In the genomic region with DNA sequence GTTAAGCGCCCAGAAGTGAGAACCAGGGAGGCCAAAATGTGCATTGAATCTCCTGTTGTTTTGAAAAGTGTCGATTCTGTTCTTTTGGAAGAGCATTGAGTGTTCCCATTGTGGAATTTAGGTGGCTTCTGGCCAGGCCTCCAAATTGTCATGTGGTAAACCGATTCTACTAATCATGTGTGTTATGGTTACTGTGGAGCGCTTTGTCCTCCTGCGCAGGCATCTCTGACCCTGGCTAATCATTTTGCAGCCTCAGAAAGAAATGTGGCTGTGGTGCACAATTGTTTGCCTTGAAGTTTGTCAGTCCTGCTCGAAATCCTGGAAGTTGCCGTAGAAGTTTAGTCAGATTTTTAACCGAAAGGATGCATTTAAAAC, we compare ENCODE assay signal across 1 cellular context.
TF ChIP-seq lines count a peak whose summit lies in the region.

No MANE protein-coding gene starts in this region.

TF ChIP-seq in HepG2, 621 proteins besides CTCF, POLR2A, EP300 and RAD21 (continued from another document):
- TF ChIP-seq, protein P1, sequence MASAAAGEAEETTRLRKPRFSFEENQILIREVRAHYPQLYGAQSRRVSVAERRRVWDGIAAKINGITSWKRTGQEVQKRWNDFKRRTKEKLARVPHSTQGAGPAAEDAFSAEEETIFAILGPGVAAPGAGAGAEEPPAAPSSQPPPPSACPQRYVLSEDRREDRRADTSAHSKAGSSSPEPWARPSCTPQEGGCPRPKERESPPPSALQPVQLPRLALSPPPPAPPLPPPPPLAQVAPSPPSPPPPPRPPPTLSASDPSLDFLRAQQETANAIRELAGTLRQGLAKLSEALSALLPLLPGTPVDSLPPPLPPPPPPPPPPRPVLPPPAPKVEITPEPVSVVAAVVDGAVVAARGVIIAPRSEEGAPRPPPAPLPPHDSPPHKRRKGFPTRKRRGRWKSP (CRISPR knock-in tag; IDR thresholded peaks at IDR 0.05), result no peak
- no peak for TF ChIP-seq SNRNP70 (IDR thresholded peaks at IDR 0.05; ENCODE audit: low read depth, low read length)
- TF ChIP-seq ZNF30 (CRISPR knock-in tag; IDR thresholded peaks at IDR 0.05), result no peak
